Comparison of ENCODE assay signal across 14 cellular contexts in genomic region chr16:49643429-49644142, GRCh38.
DNase-seq lines count a peak whose midpoint lies in the region; ATAC-seq and TF ChIP-seq lines count a peak whose summit lies in the region.
"Had no signal": no experiment of that assay in that cellular context is flagged by ENCODE, and none has a peak within 500 bp of the region (broad histone marks: within the 10 kb centered on the region; RNA-seq: fewer than 3 reads in every experiment).

No MANE protein-coding gene starts in this region.

- DNase-seq in EL = peak; percentile 85
- DNase-seq in amniotic epithelial cell (ENCODE audit: low read depth) = peak; percentile 8
- peak; percentile 13 for DNase-seq in glomerular visceral epithelial cell (ENCODE audit: extremely low spot score)
- DNase-seq in retinal pigment epithelial cell (ENCODE audit: low read depth) = peak; percentile 21
- DNase-seq in GOT3 (lab: John Stamatoyannopoulos, UW) = no peak
- no peak for DNase-seq in SKM-1 (lab: John Stamatoyannopoulos, UW; ENCODE audit: unreplicated experiment)
- DNase-seq: activated T-cell treated with anti-CD3 and anti-CD28 coated beads, Interleukin-2, amount 50 U/mL, for 72 hours; Calu3; NCI-H510A treated with DMSO at 0.1 percent for 48 hours; RPMI8226 had no signal

- no peak for ATAC-seq in GM18517 (IDR thresholded peaks at IDR 0.05; ENCODE audit: unreplicated experiment)
- no peak for ATAC-seq in GM21423 (IDR thresholded peaks at IDR 0.05; ENCODE audit: unreplicated experiment)
- ATAC-seq: activated T-cell treated with anti-CD3 and anti-CD28 coated beads, Interleukin-2, amount 50 U/mL, for 72 hours had no signal

- H3K4me3 ChIP-seq in retinal pigment epithelial cell (ENCODE audit: low read length) = no peak overlapping the region
- H3K4me3 ChIP-seq: dorsolateral prefrontal cortex, heart left ventricle had no signal

- TF ChIP-seq CTCF in retinal pigment epithelial cell (conservative IDR thresholded peaks at IDR 0.05; ENCODE audit: low read depth, low read length) = no peak

Comparison
In these comparisons a context has a peak if more than half of its experiments do, and no peak if none do; other contexts are left out.
1. DNase-seq: peak in EL (single experiment), amniotic epithelial cell (single experiment), glomerular visceral epithelial cell (single experiment) and retinal pigment epithelial cell (single experiment); none in GOT3 (single experiment) and SKM-1 (single experiment).